Comparison of ENCODE assay signal across 30 cellular contexts in genomic region chr12:5047729-5048128, GRCh38. TPM values are rescaled to one million over a fixed set of nuclear protein-coding genes. Genes with fewer than 3 reads are reported as not detected.
DNase-seq lines count a peak whose midpoint lies in the region; ATAC-seq and TF ChIP-seq lines count a peak whose summit lies in the region.
"Had no signal": no experiment of that assay in that cellular context is flagged by ENCODE, and none has a peak within 500 bp of the region (broad histone marks: within the 10 kb centered on the region; RNA-seq: fewer than 3 reads in every experiment).

No MANE protein-coding gene starts in this region.

- peak overlapping the region in 9 of 11 experiments; percentile 1 to 94 (median 87); a peak in 17 of 22 replicates for H3K4me2 ChIP-seq in BLaER1 treated with 17β-estradiol and CSF1 and Interleukin-3, amounts not matched to agents 10 nM and 100 nM

- TF ChIP-seq POLR2A in ovary (IDR thresholded peaks at IDR 0.05) (no peak), uterus (IDR thresholded peaks at IDR 0.05) (no peak)

- TF ChIP-seq EP300 in ovary (IDR thresholded peaks at IDR 0.05), result no peak

- no peaks in the 10 kb centered on the region for H3K36me3 ChIP-seq in BLaER1 treated with 17β-estradiol and CSF1 and Interleukin-3, amounts not matched to agents 10 nM and 100 nM
- no peaks in the 10 kb centered on the region for H3K36me3 ChIP-seq in endocrine pancreas (ENCODE audit: control insufficient read depth, insufficient read depth, low read length)
- no peaks in the 10 kb centered on the region for H3K36me3 ChIP-seq in psoas muscle (ENCODE audit: insufficient read depth in 1 of 2, low read depth in 1 of 2)
- H3K36me3 ChIP-seq in ovary, result no peaks in the 10 kb centered on the region
- no peaks in the 10 kb centered on the region for H3K36me3 ChIP-seq in uterus
- H3K36me3 ChIP-seq: esophagus muscularis mucosa, transverse colon had no signal

- ATAC-seq in psoas muscle, result no peak
- ATAC-seq: activated CD4-positive, alpha-beta T cell treated with anti-CD3 and anti-CD28 coated beads for 36 hours; activated CD8-positive, alpha-beta T cell treated with anti-CD3 and anti-CD28 coated beads for 36 hours; activated naive CD4-positive, alpha-beta T cell treated with anti-CD3 and anti-CD28 coated beads, Interleukin-2, amount 50 U/mL, for 72 hours; K562; Panc1 had no signal

- peaks cover 0 to 78% (median 0%) of the 10 kb centered on the region in 11 experiments; a peak in 9 of 22 replicates for H3K27me3 ChIP-seq in BLaER1 treated with 17β-estradiol and CSF1 and Interleukin-3, amounts not matched to agents 10 nM and 100 nM
- no peaks in the 10 kb centered on the region for H3K27me3 ChIP-seq in endocrine pancreas (ENCODE audit: control insufficient read depth, insufficient read depth, low read length)
- peaks cover 0 to 41% (median 18%) of the 10 kb centered on the region in 3 donors for H3K27me3 ChIP-seq in psoas muscle (ENCODE audit: insufficient read depth in 3 of 3, low read length in 2 of 3)
- H3K27me3 ChIP-seq in ovary, result no peaks in the 10 kb centered on the region
- no peaks in the 10 kb centered on the region for H3K27me3 ChIP-seq in uterus

- H3K4me1 ChIP-seq in BLaER1 treated with 17β-estradiol and CSF1 and Interleukin-3, amounts not matched to agents 10 nM and 100 nM, result peaks cover 28 to 93% (median 90%) of the 10 kb centered on the region in 10 experiments
- H3K4me1 ChIP-seq in endocrine pancreas (ENCODE audit: control insufficient read depth, insufficient read depth, low read length), result no peaks in the 10 kb centered on the region
- no peaks in the 10 kb centered on the region for H3K4me1 ChIP-seq in psoas muscle
- no peaks in the 10 kb centered on the region for H3K4me1 ChIP-seq in ovary (ENCODE audit: insufficient read depth)
- no peaks in the 10 kb centered on the region for H3K4me1 ChIP-seq in uterus

- H3K9ac ChIP-seq in BLaER1 treated with 17β-estradiol and CSF1 and Interleukin-3, amounts not matched to agents 10 nM and 100 nM, result no peak overlapping the region
- H3K9ac ChIP-seq in endocrine pancreas (ENCODE audit: control insufficient read depth, insufficient read depth, low read length), result no peak overlapping the region

- DNase-seq in LNCaP clone FGC (ENCODE audit: low read depth) (peak; percentile 67), psoas muscle (no peak), ovary (no peak), uterus (no peak)
- no peak for DNase-seq in activated effector memory CD4-positive, alpha-beta T cell treated with anti-CD3 and anti-CD28 coated beads, Interleukin-2, amount 50 U/mL, for 16 hours
- DNase-seq: activated CD4-positive, alpha-beta T cell treated with anti-CD3 and anti-CD28 coated beads for 36 hours; activated CD8-positive, alpha-beta T cell treated with anti-CD3 and anti-CD28 coated beads for 36 hours; DMS153; foreskin fibroblast; H9; mammary epithelial cell; NCI-H1105 treated with DMSO at 0.1 percent for 48 hours; NCI-H187 treated with DMSO at 0.1 percent for 48 hours; NCI-H526; nephron progenitor cell; SHP77; stimulated activated CD4-positive, alpha-beta T cell treated with anti-CD3 and anti-CD28 coated beads, Interleukin-4, amount 100 ng/mL, for 24 hours; T-helper 2 cell; transverse colon had no signal

- H3K27ac ChIP-seq in BLaER1 treated with 17β-estradiol and CSF1 and Interleukin-3, amounts not matched to agents 10 nM and 100 nM, result no peak overlapping the region
- H3K27ac ChIP-seq in psoas muscle, result no peak overlapping the region
- no peak overlapping the region for H3K27ac ChIP-seq in ovary
- H3K27ac ChIP-seq in uterus, result no peak overlapping the region

- no peak overlapping the region for H3K4me3 ChIP-seq in BLaER1 treated with 17β-estradiol and CSF1 and Interleukin-3, amounts not matched to agents 10 nM and 100 nM
- no peak overlapping the region for H3K4me3 ChIP-seq in LNCaP clone FGC (ENCODE audit: low read depth, low read length)
- peak overlapping the region; percentile 62 for H3K4me3 ChIP-seq in endocrine pancreas (ENCODE audit: control insufficient read depth, insufficient read depth, low read length)
- peak overlapping the region; percentile 28 for H3K4me3 ChIP-seq in psoas muscle
- H3K4me3 ChIP-seq in ovary, result no peak overlapping the region
- H3K4me3 ChIP-seq in uterus, result no peak overlapping the region
- H3K4me3 ChIP-seq: K562, transverse colon had no signal

- 36 to 47% (median 45%) methylated on average over 6 of the region's 6 CpGs for WGBS in psoas muscle, 3 donors
- WGBS in ovary, 3 donors, result 38 to 41% (median 38%) methylated on average over 6 of the region's 6 CpGs

- peaks cover 0 to 23% (median 0%) of the 10 kb centered on the region in 11 experiments; a peak in 4 of 22 replicates for H4K20me1 ChIP-seq in BLaER1 treated with 17β-estradiol and CSF1 and Interleukin-3, amounts not matched to agents 10 nM and 100 nM

- intact Hi-C loops in psoas muscle (cut with DNase I), result no loop called here
- intact Hi-C loops in ovary (cut with DNase I), result no loop called here
- intact Hi-C loops in uterus (cut with DNase I; ENCODE audit: low total_unique reads), result no loop called here

- peaks cover 0 to 17% (median 9%) of the 10 kb centered on the region in 11 experiments; a peak in 13 of 22 replicates for H3K9me3 ChIP-seq in BLaER1 treated with 17β-estradiol and CSF1 and Interleukin-3, amounts not matched to agents 10 nM and 100 nM (replicated peaks in 1 of 11)
- H3K9me3 ChIP-seq in endocrine pancreas (ENCODE audit: control insufficient read depth, low read length) (no peaks in the 10 kb centered on the region), psoas muscle (no peaks in the 10 kb centered on the region), ovary (no peaks in the 10 kb centered on the region), uterus (no peaks in the 10 kb centered on the region)
- H3K9me3 ChIP-seq: esophagus muscularis mucosa, transverse colon had no signal

- TF ChIP-seq CTCF in LNCaP clone FGC (IDR thresholded peaks at IDR 0.05; ENCODE audit: control insufficient read depth, extremely low read depth, insufficient read depth) (no peak), psoas muscle (IDR thresholded peaks at IDR 0.05) (no peak), ovary (IDR thresholded peaks at IDR 0.05) (no peak), uterus (IDR thresholded peaks at IDR 0.05) (no peak)

RNA-seq across cellular contexts. Expression of gene KCNA5, which starts 4.0 kb away (rescaled TPM):
- total RNA-seq in psoas muscle, result 1 to 10 TPM; 1.0 to 2.0 (median 1.3) TPM
- 1 to 10 TPM in 1 of 3 donors, under 1 TPM in 2; 0.64 to 1.1 (median 1.00) TPM for polyA plus RNA-seq in psoas muscle
- 1 to 10 TPM in 2 of 7 donors, under 1 TPM in 5; 0.34 to 1.4 (median 0.68) TPM for total RNA-seq in ovary
- polyA plus RNA-seq in ovary, result 1 to 10 TPM; 2.0 to 3.5 TPM
- total RNA-seq in uterus, result 1 to 10 TPM in 2 of 4 donors, under 1 TPM in 1, not detected in 1; 0.51 to 4.8 (median 2.7) TPM
- total RNA-seq: activated CD4-positive, alpha-beta T cell treated with anti-CD3 and anti-CD28 coated beads for 36 hours; activated CD8-positive, alpha-beta T cell treated with anti-CD3 and anti-CD28 coated beads for 36 hours; activated naive CD4-positive, alpha-beta T cell treated with anti-CD3 and anti-CD28 coated beads, Interleukin-2, amount 50 U/mL, for 72 hours; activated T-helper 2 cell treated with anti-CD3 and anti-CD28 coated beads, Interferon-gamma antibody, Interleukin-2, Interleukin-4, amounts not matched to agents 10 μg/mL and 5 μg/mL and 100 μg/mL, durations not matched to agents 14 hours and 24 hours and 36 hours; G401; K562; mammary epithelial cell; MCF 10A had no signal
- polyA plus RNA-seq: AG04450, BJ, K562, mammary epithelial cell had no signal

Comparison
In these comparisons a context has a peak if more than half of its experiments do, and no peak if none do; other contexts are left out.
1. H3K4me3 ChIP-seq: peak in endocrine pancreas (single experiment) and psoas muscle (single experiment); none in BLaER1 treated with 17β-estradiol and CSF1 and Interleukin-3, amounts not matched to agents 10 nM and 100 nM (0 of 10), LNCaP clone FGC (single experiment), ovary (single experiment) and uterus (0 of 2).